ENCODE assay signal across 8 cellular contexts in genomic region chr20:63627129-63627699, GRCh38. TPM values are rescaled to one million over a fixed set of nuclear protein-coding genes. Genes with fewer than 3 reads are reported as not detected.
A peak's percentile ranks its signal among the peaks of the same experiment; 100 is the strongest.
DNase-seq lines count a peak whose midpoint lies in the region; ATAC-seq, FAIRE-seq and TF ChIP-seq lines count a peak whose summit lies in the region.

No MANE protein-coding gene starts in this region.

- H3K4me2 ChIP-seq in OCI-LY1 (ENCODE audit: low read length), result peak overlapping the region; percentile 98

- H4K20me1 ChIP-seq in OCI-LY1 (ENCODE audit: insufficient read depth, low read length), result no peaks in the 10 kb centered on the region

- H3K27ac Mint-ChIP-seq in Calu3 (ENCODE audit: unreplicated experiment), result peak overlapping the region; percentile 74

- H3K4me1 ChIP-seq in OCI-LY1 (ENCODE audit: insufficient read depth, low read length, severe bottlenecking) (peaks cover 37% of the 10 kb centered on the region), mononuclear cell (ENCODE audit: insufficient read depth, low read length) (peaks cover 42% of the 10 kb centered on the region)

- peak; percentile 67 for ATAC-seq in GM21381 (IDR thresholded peaks at IDR 0.05; ENCODE audit: unreplicated experiment)

- no peaks in the 10 kb centered on the region for H3K36me3 ChIP-seq in OCI-LY1 (ENCODE audit: insufficient read depth, low read length)

- peak; percentile 96 for FAIRE-seq in HTR-8/SVneo (lab: Jason Lieb, UNC)

- H3K27ac ChIP-seq in OCI-LY1 (ENCODE audit: low read depth, low read length, poor library complexity, severe bottlenecking), result peak overlapping the region; percentile 89

- peak overlapping the region; percentile 76 for H3K4me3 Mint-ChIP-seq in Calu3 (ENCODE audit: low read depth, unreplicated experiment)

- DNase-seq in Calu3 (peak; percentile 99), HTR-8/SVneo (ENCODE audit: insufficient read length, low spot score) (peak; percentile 100), activated T-cell treated with anti-CD3 and anti-CD28 coated beads for 1 hour (ENCODE audit: low read depth) (peak; percentile 92), epidermal melanocyte (ENCODE audit: insufficient read length, low spot score) (peak; percentile 99)
- DNase-seq in stimulated activated CD8-positive, alpha-beta memory T cell treated with anti-CD3 and anti-CD28 coated beads, Interleukin-2, amount 100 ng/mL, for 48 hours (ENCODE audit: low read depth in 2 of 2), result peak; percentile 87 to 90

- intact Hi-C loops in Calu3 (cut with micrococcal nuclease; ENCODE audit: unreplicated experiment), result loop anchor here (2.0 kb wide), 1 partner anchor 88 kb away; no protein-coding TSS in a partner anchor

- peaks cover 38% of the 10 kb centered on the region for H3K36me3 Mint-ChIP-seq in Calu3 (ENCODE audit: insufficient read depth, unreplicated experiment)

- no peaks in the 10 kb centered on the region for H3K27me3 Mint-ChIP-seq in Calu3 (ENCODE audit: unreplicated experiment)

- H3F3A ChIP-seq in OCI-LY1 (ENCODE audit: insufficient read depth, low read length), result no peaks in the 10 kb centered on the region

- H3K9me2 ChIP-seq in OCI-LY1 (ENCODE audit: low read depth, low read length), result no peaks in the 10 kb centered on the region

- H3K4me1 Mint-ChIP-seq in Calu3 (ENCODE audit: low read depth, unreplicated experiment), result peaks cover 7% of the 10 kb centered on the region

- H3K9me3 Mint-ChIP-seq in Calu3 (ENCODE audit: low read depth, unreplicated experiment), result no peaks in the 10 kb centered on the region

- no TSS peak for BruUV-seq in Calu3 (replicated peaks; lab: Mats Ljungman, UMichigan)

- TF ChIP-seq CTCF in Calu3 (IDR thresholded peaks at IDR 0.05; ENCODE audit: unreplicated experiment) (no peak), OCI-LY1 (IDR thresholded peaks at IDR 0.05; ENCODE audit: low read length) (no peak)

- CTCF ChIA-PET in Calu3 (lab: Charles Lee), result interaction anchor here (0.6 to 1.7 kb wide), 7 partner anchors 15 to 475 kb away, joined by 3 to 17 read pairs (median 4); partner anchors contain the start of genes ARFRP1, HELZ2 and ZGPAT

- no peak overlapping the region for H2AFZ ChIP-seq in OCI-LY1 (ENCODE audit: low read length)

- H3K9me3 ChIP-seq in OCI-LY1 (ENCODE audit: low read length) (no peaks in the 10 kb centered on the region), mononuclear cell (ENCODE audit: low read depth, low read length) (no peaks in the 10 kb centered on the region)

- peak overlapping the region; percentile 99 for H3K9ac ChIP-seq in OCI-LY1 (ENCODE audit: low read length)

- peaks cover 25% of the 10 kb centered on the region for H3K79me2 ChIP-seq in OCI-LY1 (ENCODE audit: insufficient read depth, low read length)

- H3K4me3 ChIP-seq in OCI-LY1 (ENCODE audit: low read depth, low read length, poor library complexity, severe bottlenecking), result peak overlapping the region; percentile 96
- peak overlapping the region; percentile 89 for H3K4me3 ChIP-seq in mononuclear cell (ENCODE audit: low read length)

- H3K27me3 ChIP-seq in OCI-LY1 (ENCODE audit: insufficient read depth, low read length) (no peaks in the 10 kb centered on the region), mononuclear cell (ENCODE audit: insufficient read depth, low read length) (no peaks in the 10 kb centered on the region)

RNA-seq across cellular contexts. Expression of gene GMEB2, which starts 0.3 kb away (rescaled TPM):
- total RNA-seq in Calu3 (2022), result 18.6 and 18.8 TPM in 2 replicates
- total RNA-seq in mononuclear cell, result 27.1 TPM

RNA-seq across cellular contexts. Expression of gene STMN3, which starts 26.0 kb away (rescaled TPM):
- 2.0 and 2.3 TPM in 2 replicates for total RNA-seq in Calu3 (2022)
- total RNA-seq in mononuclear cell, result 14.5 TPM

RNA-seq across cellular contexts. Expression of gene RTEL1, which starts 30.9 kb away (rescaled TPM):
- total RNA-seq in Calu3 (2022) (39.1 and 39.8 TPM in 2 replicates), mononuclear cell (5.7 TPM)

RNA-seq across cellular contexts. Expression of gene HELZ2, which starts 53.2 kb away (rescaled TPM):
- 135 and 281 TPM in 2 replicates for total RNA-seq in Calu3 (2022)
- total RNA-seq in mononuclear cell, result 49.0 TPM

Comparison
In these comparisons a context has a peak if more than half of its experiments do, and no peak if none do; other contexts are left out.
1. Peak in every context shown above with its lines: DNase-seq, ATAC-seq, H3K4me3 ChIP-seq and H3K27ac ChIP-seq.